ENCODE assay signal across 8 cellular contexts in the genomic region with DNA sequence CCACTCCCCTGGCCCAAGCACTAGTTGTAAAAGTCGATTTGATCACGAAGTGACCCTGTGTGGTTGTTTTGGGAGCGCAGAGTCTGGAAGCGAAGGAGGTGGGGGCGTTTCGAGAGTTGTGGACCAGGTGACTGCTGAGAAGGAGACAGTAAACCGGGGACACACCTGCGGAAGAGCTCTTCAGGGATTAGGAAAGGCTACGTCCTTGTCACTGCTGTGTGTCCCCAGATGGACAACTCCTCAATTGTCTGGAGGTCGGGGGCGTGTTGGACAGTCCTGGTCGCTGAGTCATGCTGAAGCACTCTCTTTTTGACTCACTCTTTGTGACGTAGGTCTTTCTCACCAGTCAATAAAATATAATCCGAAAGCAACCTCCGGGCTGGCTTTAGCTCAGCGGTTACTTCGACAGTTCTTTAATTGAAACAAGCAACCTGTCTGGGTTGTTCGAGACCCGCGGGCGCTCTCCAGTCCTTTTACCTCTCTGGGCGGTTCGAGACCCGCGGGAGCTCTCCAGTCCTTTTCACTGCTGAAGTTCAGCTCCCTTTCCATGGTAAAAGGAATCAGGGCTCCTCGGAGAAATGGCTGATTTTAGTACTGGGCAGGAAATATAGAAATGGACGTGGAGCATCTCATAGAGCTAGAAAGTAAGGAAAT. TPM values are rescaled to one million over a fixed set of nuclear protein-coding genes. Genes with fewer than 3 reads are reported as not detected.
A peak's percentile ranks its signal among the peaks of the same experiment; 100 is the strongest.
DNase-seq lines count a peak whose midpoint lies in the region; ATAC-seq, FAIRE-seq and TF ChIP-seq lines count a peak whose summit lies in the region.

No MANE protein-coding gene starts in this region.

- peak overlapping the region; percentile 83 for H3K9ac ChIP-seq in HepG2 (ENCODE audit: insufficient read depth, low read depth, low read length)

- H3K9me3 ChIP-seq in HepG2 (ENCODE audit: low read length): no peaks in the 10 kb centered on the region

- TF ChIP-seq EP300 in HepG2 (IDR thresholded peaks at IDR 0.05; ENCODE audit: low read depth in 2 of 2, low read length in 2 of 2) (peak in 1 of 2 experiments; percentile 47; a peak in 1 of 4 replicates), HepG2 (CRISPR knock-in tag; IDR thresholded peaks at IDR 0.05; ENCODE audit: borderline replicate concordance) (peak; percentile 82)

- FAIRE-seq in HepG2 (lab: Jason Lieb, UNC): peak; percentile 97

- H2AFZ ChIP-seq in HepG2 (ENCODE audit: low read length): no peak overlapping the region

- H3K4me3 ChIP-seq in HepG2 (replicated peaks in 1 of 3; ENCODE audit: insufficient read depth in 1 of 3, low read depth in 2 of 3, low read length in 3 of 3): peak overlapping the region; percentile 59 to 86 (median 77)

- BruUV-seq in HepG2 (replicated peaks; lab: Mats Ljungman, UMichigan): no TSS peak

- peaks cover 2 to 4% of the 10 kb centered on the region in 2 experiments; a peak in 4 of 5 replicates for H3K36me3 ChIP-seq in HepG2 (replicated peaks in 1 of 2; ENCODE audit: control insufficient read depth in 1 of 2, insufficient read depth in 2 of 2, low read length in 2 of 2)

- H3K79me2 ChIP-seq in HepG2 (ENCODE audit: insufficient read depth, low read length): no peaks in the 10 kb centered on the region

- H4K20me1 ChIP-seq in HepG2 (ENCODE audit: insufficient read depth, low read length): no peaks in the 10 kb centered on the region

- DNase-seq in AG09319 (ENCODE audit: extremely low read depth, low read depth) (peak; percentile 98), GM19238 (ENCODE audit: insufficient read length, low spot score) (peak; percentile 57), NCI-H526 (lab: John Stamatoyannopoulos, UW) (peak; percentile 86 to 91), dermis blood vessel endothelial cell (peak; percentile 98), HepG2 (ENCODE audit: low spot score) (peak; percentile 98)
- DNase-seq in activated CD4-positive, alpha-beta T cell treated with anti-CD3 and anti-CD28 coated beads, Interleukin-2, amount 50 U/mL, for 4 hours: peak; percentile 78 to 80
- DNase-seq in stimulated activated CD4-positive, alpha-beta T cell treated with anti-CD3 and anti-CD28 coated beads, Interleukin-2, amount 100 ng/mL, for 4 hours (ENCODE audit: low read depth): peak; percentile 87

- TF ChIP-seq POLR2A in HepG2 (IDR thresholded peaks at IDR 0.05; ENCODE audit: insufficient read depth in 1 of 2, low read depth in 2 of 2, low read length in 2 of 2): peak; percentile 48 to 82

- CTCF ChIA-PET in HepG2 (lab: Yijun Ruan, JAX; ENCODE audit: low intra/inter-chr PET ratio, low total read pairs): no interaction called here

- WGBS in HepG2 (ENCODE audit: low lambda C conversion rate): 0% methylated on average over 22 of the region's 27 CpGs

- peaks cover 24% of the 10 kb centered on the region for H3K4me1 ChIP-seq in HepG2 (ENCODE audit: insufficient read depth, low read length)

- peak overlapping the region; percentile 67 for H3K4me2 ChIP-seq in HepG2 (ENCODE audit: low read depth, low read length)

- 0 out of 2 replicates have a peak, but pooled peaks have one; percentile 7 for TF ChIP-seq RAD21 in HepG2 (CRISPR knock-in tag; IDR thresholded peaks at IDR 0.05)

- intact Hi-C loops in HepG2 (cut with micrococcal nuclease; ENCODE audit: unreplicated experiment): loop anchor here (1.0 to 10.0 kb wide), 3 partner anchors 8 to 536 kb away; partner anchors contain the start of genes CYSTM1 and ZMAT2

- POLR2A ChIA-PET in HepG2 (lab: Yijun Ruan, JAX): interaction anchor here (0.9 to 3.4 kb wide), 13 partner anchors 8 to 610 kb away, joined by 3 to 42 read pairs (median 7); partner anchors contain the start of genes ANKHD1, EIF4EBP3, HARS1 and HARS2

- in situ Hi-C loops in HepG2 (cut with HindIII; ENCODE audit: extremely low pct_ligation_motif_present, low pct_unique_long_range_greater_than_20kb): no loop called here

- H3K27ac ChIP-seq in HepG2 (ENCODE audit: extremely low read length, insufficient read depth, low read length): peak overlapping the region; percentile 92

- TF ChIP-seq CTCF in AG09319 (IDR thresholded peaks at IDR 0.05; ENCODE audit: low read depth, low read length) (no peak), HepG2 (CRISPR knock-in tag; IDR thresholded peaks at IDR 0.05) (no peak)

- no peaks in the 10 kb centered on the region; a peak in 1 of 5 replicates for H3K27me3 ChIP-seq in HepG2 (ENCODE audit: control insufficient read depth in 1 of 2, insufficient read depth in 2 of 2, low read length in 2 of 2)

- ATAC-seq in HG03432 (IDR thresholded peaks at IDR 0.05; ENCODE audit: unreplicated experiment) (peak; percentile 91), HepG2 (peak; percentile 94)

RNA-seq across cellular contexts. Expression of gene ZMAT2, which starts 10.8 kb away (rescaled TPM):
- total RNA-seq in dermis blood vessel endothelial cell (55.5 and 62.3 TPM in 2 replicates), HepG2 (2016; rRNA removed; fragmentation: Illumina TruSeq; extraction: Trizol) (92.8 and 141 TPM in 2 replicates)
- total RNA-seq in HepG2 (2016; cell fraction: cytosol; rRNA removed; fragmentation: Illumina TruSeq; extraction: Trizol; ENCODE audit: low read depth): 10.7 and 14.9 TPM in 2 replicates
- 96.7 and 141 TPM in 2 replicates for total RNA-seq in HepG2 (2016; cell fraction: insoluble cytoplasmic fraction; rRNA removed; fragmentation: Illumina TruSeq; extraction: Trizol)
- 28.5 and 32.2 TPM in 2 replicates for total RNA-seq in HepG2 (2016; cell fraction: membrane; rRNA removed; fragmentation: Illumina TruSeq; extraction: Trizol)
- 35.3 and 39.3 TPM in 2 replicates for total RNA-seq in HepG2 (2016; cell fraction: nucleus; rRNA removed; fragmentation: Illumina TruSeq; extraction: Trizol)
- polyA plus RNA-seq in HepG2 (2011; rRNA removed): 25.2 and 35.4 TPM in 2 replicates
- 17.2 and 23.5 TPM in 2 replicates for polyA plus RNA-seq in HepG2 (2011; cell fraction: cytosol; rRNA removed)
- polyA plus RNA-seq in HepG2 (2011; cell fraction: nucleus; rRNA removed): 10.4 and 17.0 TPM in 2 replicates
- polyA plus RNA-seq in HepG2 (2012): 49.4 and 69.0 TPM in 2 replicates
- 13.7 and 14.3 TPM in 2 replicates for polyA plus RNA-seq in HepG2 (2016; cell fraction: cytosol; fragmentation: Illumina TruSeq; extraction: Trizol; ENCODE audit: low read depth)
- polyA plus RNA-seq in HepG2 (2016; cell fraction: insoluble cytoplasmic fraction; fragmentation: Illumina TruSeq; extraction: Trizol; ENCODE audit: low read depth): 181 and 206 TPM in 2 replicates
- polyA plus RNA-seq in HepG2 (2016; cell fraction: membrane; fragmentation: Illumina TruSeq; extraction: Trizol; ENCODE audit: low read depth): 25.7 and 27.5 TPM in 2 replicates
- polyA plus RNA-seq in HepG2 (2016; cell fraction: nucleus; fragmentation: Illumina TruSeq; extraction: Trizol; ENCODE audit: insufficient read depth, low read depth): 72.2 and 82.2 TPM in 2 replicates
- 16.0 and 31.9 TPM in 2 replicates for polyA minus RNA-seq in HepG2 (2011; rRNA and poly(A)+ RNA removed; ENCODE audit: low replicate concordance)
- polyA minus RNA-seq in HepG2 (2011; cell fraction: cytosol; rRNA and poly(A)+ RNA removed): 7.4 and 9.7 TPM in 2 replicates
- polyA minus RNA-seq in HepG2 (2011; cell fraction: nucleus; rRNA and poly(A)+ RNA removed): 22.8 and 25.5 TPM in 2 replicates

RNA-seq across cellular contexts. Expression of gene HARS2, which starts 19.8 kb away (rescaled TPM):
- total RNA-seq in dermis blood vessel endothelial cell (31.5 and 32.3 TPM in 2 replicates), HepG2 (2016; rRNA removed; fragmentation: Illumina TruSeq; extraction: Trizol) (25.8 and 28.3 TPM in 2 replicates)
- total RNA-seq in HepG2 (2016; cell fraction: cytosol; rRNA removed; fragmentation: Illumina TruSeq; extraction: Trizol; ENCODE audit: low read depth): 5.1 and 6.4 TPM in 2 replicates
- total RNA-seq in HepG2 (2016; cell fraction: insoluble cytoplasmic fraction; rRNA removed; fragmentation: Illumina TruSeq; extraction: Trizol): 26.9 and 28.1 TPM in 2 replicates
- 9.4 and 11.0 TPM in 2 replicates for total RNA-seq in HepG2 (2016; cell fraction: membrane; rRNA removed; fragmentation: Illumina TruSeq; extraction: Trizol)
- 24.3 and 26.6 TPM in 2 replicates for total RNA-seq in HepG2 (2016; cell fraction: nucleus; rRNA removed; fragmentation: Illumina TruSeq; extraction: Trizol)
- 17.6 and 17.9 TPM in 2 replicates for polyA plus RNA-seq in HepG2 (2011; rRNA removed)
- 11.2 and 13.9 TPM in 2 replicates for polyA plus RNA-seq in HepG2 (2011; cell fraction: cytosol; rRNA removed)
- polyA plus RNA-seq in HepG2 (2011; cell fraction: nucleus; rRNA removed): 29.0 and 33.3 TPM in 2 replicates
- polyA plus RNA-seq in HepG2 (2012): 14.2 and 15.4 TPM in 2 replicates
- 1.7 and 2.6 TPM in 2 replicates for polyA plus RNA-seq in HepG2 (2016; cell fraction: cytosol; fragmentation: Illumina TruSeq; extraction: Trizol; ENCODE audit: low read depth)
- 21.7 and 22.7 TPM in 2 replicates for polyA plus RNA-seq in HepG2 (2016; cell fraction: insoluble cytoplasmic fraction; fragmentation: Illumina TruSeq; extraction: Trizol; ENCODE audit: low read depth)
- polyA plus RNA-seq in HepG2 (2016; cell fraction: membrane; fragmentation: Illumina TruSeq; extraction: Trizol; ENCODE audit: low read depth): 4.5 and 5.1 TPM in 2 replicates
- polyA plus RNA-seq in HepG2 (2016; cell fraction: nucleus; fragmentation: Illumina TruSeq; extraction: Trizol; ENCODE audit: insufficient read depth, low read depth): 34.6 and 36.3 TPM in 2 replicates
- polyA minus RNA-seq in HepG2 (2011; rRNA and poly(A)+ RNA removed; ENCODE audit: low replicate concordance): 18.1 and 21.0 TPM in 2 replicates
- polyA minus RNA-seq in HepG2 (2011; cell fraction: cytosol; rRNA and poly(A)+ RNA removed): 8.6 and 10.0 TPM in 2 replicates
- 44.9 and 58.2 TPM in 2 replicates for polyA minus RNA-seq in HepG2 (2011; cell fraction: nucleus; rRNA and poly(A)+ RNA removed)

RNA-seq across cellular contexts. Expression of gene HARS1, which starts 19.9 kb away (rescaled TPM):
- total RNA-seq in dermis blood vessel endothelial cell (53.1 and 73.4 TPM in 2 replicates), HepG2 (2016; rRNA removed; fragmentation: Illumina TruSeq; extraction: Trizol) (66.2 and 78.8 TPM in 2 replicates)
- total RNA-seq in HepG2 (2016; cell fraction: cytosol; rRNA removed; fragmentation: Illumina TruSeq; extraction: Trizol; ENCODE audit: low read depth): 13.1 and 14.5 TPM in 2 replicates
- total RNA-seq in HepG2 (2016; cell fraction: insoluble cytoplasmic fraction; rRNA removed; fragmentation: Illumina TruSeq; extraction: Trizol): 70.2 and 81.1 TPM in 2 replicates
- 20.9 and 21.9 TPM in 2 replicates for total RNA-seq in HepG2 (2016; cell fraction: membrane; rRNA removed; fragmentation: Illumina TruSeq; extraction: Trizol)
- total RNA-seq in HepG2 (2016; cell fraction: nucleus; rRNA removed; fragmentation: Illumina TruSeq; extraction: Trizol): 45.1 and 48.6 TPM in 2 replicates
- 36.9 and 37.2 TPM in 2 replicates for polyA plus RNA-seq in HepG2 (2011; rRNA removed)
- polyA plus RNA-seq in HepG2 (2011; cell fraction: cytosol; rRNA removed): 33.8 and 44.9 TPM in 2 replicates
- polyA plus RNA-seq in HepG2 (2011; cell fraction: nucleus; rRNA removed): 45.2 and 53.9 TPM in 2 replicates
- 36.0 and 36.8 TPM in 2 replicates for polyA plus RNA-seq in HepG2 (2012)
- polyA plus RNA-seq in HepG2 (2016; cell fraction: cytosol; fragmentation: Illumina TruSeq; extraction: Trizol; ENCODE audit: low read depth): 7.2 and 8.5 TPM in 2 replicates
- polyA plus RNA-seq in HepG2 (2016; cell fraction: insoluble cytoplasmic fraction; fragmentation: Illumina TruSeq; extraction: Trizol; ENCODE audit: low read depth): 86.5 and 89.9 TPM in 2 replicates
- polyA plus RNA-seq in HepG2 (2016; cell fraction: membrane; fragmentation: Illumina TruSeq; extraction: Trizol; ENCODE audit: low read depth): 13.6 and 14.8 TPM in 2 replicates
- polyA plus RNA-seq in HepG2 (2016; cell fraction: nucleus; fragmentation: Illumina TruSeq; extraction: Trizol; ENCODE audit: insufficient read depth, low read depth): 117 and 121 TPM in 2 replicates
- polyA minus RNA-seq in HepG2 (2011; rRNA and poly(A)+ RNA removed; ENCODE audit: low replicate concordance): 23.8 and 62.7 TPM in 2 replicates
- 19.5 and 25.5 TPM in 2 replicates for polyA minus RNA-seq in HepG2 (2011; cell fraction: cytosol; rRNA and poly(A)+ RNA removed)
- 42.5 and 53.8 TPM in 2 replicates for polyA minus RNA-seq in HepG2 (2011; cell fraction: nucleus; rRNA and poly(A)+ RNA removed)

RNA-seq across cellular contexts. Expression of gene DND1, which starts 37.6 kb away (rescaled TPM):
- total RNA-seq in dermis blood vessel endothelial cell (0.14 and 0.68 TPM in 2 replicates), HepG2 (2016; rRNA removed; fragmentation: Illumina TruSeq; extraction: Trizol) (0.17 and 0.55 TPM in 2 replicates)
- total RNA-seq in HepG2 (2016; cell fraction: cytosol; rRNA removed; fragmentation: Illumina TruSeq; extraction: Trizol; ENCODE audit: low read depth): not detected in 2 replicates
- 0.63 TPM in 1 of 2 replicates, not detected in the other for total RNA-seq in HepG2 (2016; cell fraction: insoluble cytoplasmic fraction; rRNA removed; fragmentation: Illumina TruSeq; extraction: Trizol)
- 0.15 and 0.21 TPM in 2 replicates for total RNA-seq in HepG2 (2016; cell fraction: membrane; rRNA removed; fragmentation: Illumina TruSeq; extraction: Trizol)
- total RNA-seq in HepG2 (2016; cell fraction: nucleus; rRNA removed; fragmentation: Illumina TruSeq; extraction: Trizol): 0.93 and 1.1 TPM in 2 replicates
- polyA plus RNA-seq in HepG2 (2011; rRNA removed): 0.48 and 1.3 TPM in 2 replicates
- 0.28 and 0.52 TPM in 2 replicates for polyA plus RNA-seq in HepG2 (2011; cell fraction: cytosol; rRNA removed)
- polyA plus RNA-seq in HepG2 (2011; cell fraction: nucleus; rRNA removed): 8.9 and 9.8 TPM in 2 replicates
- not detected in 2 replicates for polyA plus RNA-seq in HepG2 (2012)
- 0.07 TPM in 1 of 2 replicates, not detected in the other for polyA plus RNA-seq in HepG2 (2016; cell fraction: cytosol; fragmentation: Illumina TruSeq; extraction: Trizol; ENCODE audit: low read depth)
- polyA plus RNA-seq in HepG2 (2016; cell fraction: insoluble cytoplasmic fraction; fragmentation: Illumina TruSeq; extraction: Trizol; ENCODE audit: low read depth): 0.15 TPM in 1 of 2 replicates, not detected in the other
- 0.23 TPM in 2 replicates for polyA plus RNA-seq in HepG2 (2016; cell fraction: membrane; fragmentation: Illumina TruSeq; extraction: Trizol; ENCODE audit: low read depth)
- 2.8 and 3.7 TPM in 2 replicates for polyA plus RNA-seq in HepG2 (2016; cell fraction: nucleus; fragmentation: Illumina TruSeq; extraction: Trizol; ENCODE audit: insufficient read depth, low read depth)
- polyA minus RNA-seq in HepG2 (2011; rRNA and poly(A)+ RNA removed; ENCODE audit: low replicate concordance): 0.88 and 1.3 TPM in 2 replicates
- polyA minus RNA-seq in HepG2 (2011; cell fraction: cytosol; rRNA and poly(A)+ RNA removed): not detected in 2 replicates
- polyA minus RNA-seq in HepG2 (2011; cell fraction: nucleus; rRNA and poly(A)+ RNA removed): 1.2 and 1.4 TPM in 2 replicates

RNA-seq across cellular contexts. Expression of gene WDR55, which starts 46.3 kb away (rescaled TPM):
- 41.1 and 45.1 TPM in 2 replicates for total RNA-seq in dermis blood vessel endothelial cell
- total RNA-seq in HepG2 (2016; rRNA removed; fragmentation: Illumina TruSeq; extraction: Trizol): 18.2 and 18.5 TPM in 2 replicates
- total RNA-seq in HepG2 (2016; cell fraction: cytosol; rRNA removed; fragmentation: Illumina TruSeq; extraction: Trizol; ENCODE audit: low read depth): 1.8 and 2.8 TPM in 2 replicates
- 17.1 and 17.6 TPM in 2 replicates for total RNA-seq in HepG2 (2016; cell fraction: insoluble cytoplasmic fraction; rRNA removed; fragmentation: Illumina TruSeq; extraction: Trizol)
- total RNA-seq in HepG2 (2016; cell fraction: membrane; rRNA removed; fragmentation: Illumina TruSeq; extraction: Trizol): 8.8 TPM in 2 replicates
- total RNA-seq in HepG2 (2016; cell fraction: nucleus; rRNA removed; fragmentation: Illumina TruSeq; extraction: Trizol): 16.0 and 18.3 TPM in 2 replicates
- polyA plus RNA-seq in HepG2 (2011; rRNA removed): 17.7 and 23.4 TPM in 2 replicates
- polyA plus RNA-seq in HepG2 (2011; cell fraction: cytosol; rRNA removed): 15.6 and 19.1 TPM in 2 replicates
- polyA plus RNA-seq in HepG2 (2011; cell fraction: nucleus; rRNA removed): 55.5 and 55.6 TPM in 2 replicates
- polyA plus RNA-seq in HepG2 (2012): 13.9 and 15.2 TPM in 2 replicates
- polyA plus RNA-seq in HepG2 (2016; cell fraction: cytosol; fragmentation: Illumina TruSeq; extraction: Trizol; ENCODE audit: low read depth): 1.9 and 2.1 TPM in 2 replicates
- 15.5 and 17.3 TPM in 2 replicates for polyA plus RNA-seq in HepG2 (2016; cell fraction: insoluble cytoplasmic fraction; fragmentation: Illumina TruSeq; extraction: Trizol; ENCODE audit: low read depth)
- polyA plus RNA-seq in HepG2 (2016; cell fraction: membrane; fragmentation: Illumina TruSeq; extraction: Trizol; ENCODE audit: low read depth): 5.0 and 5.9 TPM in 2 replicates
- polyA plus RNA-seq in HepG2 (2016; cell fraction: nucleus; fragmentation: Illumina TruSeq; extraction: Trizol; ENCODE audit: insufficient read depth, low read depth): 50.1 and 52.2 TPM in 2 replicates
- 24.4 and 41.7 TPM in 2 replicates for polyA minus RNA-seq in HepG2 (2011; rRNA and poly(A)+ RNA removed; ENCODE audit: low replicate concordance)
- 14.0 and 14.3 TPM in 2 replicates for polyA minus RNA-seq in HepG2 (2011; cell fraction: cytosol; rRNA and poly(A)+ RNA removed)
- polyA minus RNA-seq in HepG2 (2011; cell fraction: nucleus; rRNA and poly(A)+ RNA removed): 19.7 and 20.5 TPM in 2 replicates

Comparison
In these comparisons a context has a peak if more than half of its experiments do, and no peak if none do; other contexts are left out.
1. Peak in every context shown above with its lines: DNase-seq, ATAC-seq, H3K4me3 ChIP-seq and H3K27ac ChIP-seq.